ENCODE assay signal across 19 cellular contexts in genomic region chr15:87631093-87631492, GRCh38.
A peak's percentile ranks its signal among the peaks of the same experiment; 100 is the strongest.
DNase-seq lines count a peak whose midpoint lies in the region; ATAC-seq, FAIRE-seq and TF ChIP-seq lines count a peak whose summit lies in the region.
"Had no signal": no experiment of that assay in that cellular context is flagged by ENCODE, and none has a peak within 500 bp of the region (broad histone marks: within the 10 kb centered on the region; RNA-seq: fewer than 3 reads in every experiment).

No MANE protein-coding gene starts in this region.

- WGBS in A549 (ENCODE audit: missing lambda C conversion rate): 12% methylated on average over 1 of the region's 1 CpG

- ATAC-seq in A549 (no peak), PC-3 (no peak), omental fat pad (ENCODE audit: low FRiP score) (no peak), GM19452 (IDR thresholded peaks at IDR 0.05; ENCODE audit: unreplicated experiment) (no peak)
- ATAC-seq in stimulated activated naive B cell treated with anti-CD40 and anti-IgM and Interleukin-4, amounts not matched to agents 10 μg/mL and 1 μg/mL and 100 μg/mL, for 72 hours (replicated peaks): no peak
- ATAC-seq: HCT116 had no signal

- H2AFZ ChIP-seq in PC-3 (ENCODE audit: low read length): no peak overlapping the region

- no peak for FAIRE-seq in A549 (lab: Jason Lieb, UNC)
- FAIRE-seq: D721Med had no signal

- H3K4me1 ChIP-seq in A549 (no peaks in the 10 kb centered on the region), PC-3 (ENCODE audit: insufficient read depth, low read length) (no peaks in the 10 kb centered on the region)

- TF ChIP-seq CTCF in A549 (IDR thresholded peaks at IDR 0.05) (no peak), PC-3 (conservative IDR thresholded peaks at IDR 0.05; ENCODE audit: low read depth, low read length) (no peak), epithelial cell of esophagus (IDR thresholded peaks at IDR 0.05; ENCODE audit: insufficient read depth, low read depth, low read length, missing control alignments) (no peak), omental fat pad (IDR thresholded peaks at IDR 0.05) (no peak)

- TF ChIP-seq POLR2A in A549 (IDR thresholded peaks at IDR 0.05; ENCODE audit: low read length): no peak

- H4K20me1 ChIP-seq in PC-3 (ENCODE audit: low read length): no peaks in the 10 kb centered on the region

- no peak overlapping the region for H3K9ac ChIP-seq in PC-3 (ENCODE audit: low read length)

- H3K27me3 ChIP-seq in PC-3 (ENCODE audit: low read length): no peaks in the 10 kb centered on the region

- H3K9me3 ChIP-seq in A549: no peaks in the 10 kb centered on the region
- H3K9me3 ChIP-seq in PC-3 (ENCODE audit: low read length): no peaks in the 10 kb centered on the region
- H3K9me3 ChIP-seq: Caco-2 had no signal

- H3K4me1 Mint-ChIP-seq in stimulated activated naive B cell treated with anti-CD40 and anti-IgM and Interleukin-4, amounts not matched to agents 10 μg/mL and 1 μg/mL and 100 μg/mL, for 72 hours: no peaks in the 10 kb centered on the region
- H3K4me1 Mint-ChIP-seq: B cell had no signal

- H3K36me3 ChIP-seq in PC-3 (ENCODE audit: low read depth, low read length): no peaks in the 10 kb centered on the region

- H3K9me3 Mint-ChIP-seq in stimulated activated naive B cell treated with anti-CD40 and anti-IgM and Interleukin-4, amounts not matched to agents 10 μg/mL and 1 μg/mL and 100 μg/mL, for 72 hours: peaks cover 0 to 5% of the 10 kb centered on the region in 2 donors
- H3K9me3 Mint-ChIP-seq: CD4-positive, alpha-beta T cell; HFFc6 had no signal

- no peak for TF ChIP-seq EP300 in A549 (IDR thresholded peaks at IDR 0.05)

- no peaks in the 10 kb centered on the region for H3K9me2 ChIP-seq in PC-3 (replicated peaks; ENCODE audit: low read length)

- H3K4me3 ChIP-seq in A549 (no peak overlapping the region), PC-3 (ENCODE audit: low read length) (no peak overlapping the region), epithelial cell of esophagus (ENCODE audit: low read length) (no peak overlapping the region)

- peak overlapping the region; percentile 11 for H3K27ac Mint-ChIP-seq in stimulated activated naive B cell treated with anti-CD40 and anti-IgM and Interleukin-4, amounts not matched to agents 10 μg/mL and 1 μg/mL and 100 μg/mL, for 72 hours
- H3K27ac Mint-ChIP-seq: B cell; CD4-positive, alpha-beta T cell; HFFc6 had no signal

- DNase-seq in A549 (ENCODE audit: low read depth in 1 of 2, low spot score in 1 of 2): no peak
- peak; percentile 5 for DNase-seq in PC-3
- DNase-seq in epithelial cell of esophagus (ENCODE audit: low read depth): peak; percentile 17
- DNase-seq in stimulated activated naive B cell treated with anti-CD40 and anti-IgM and Interleukin-4, amounts not matched to agents 10 μg/mL and 1 μg/mL and 100 μg/mL, for 72 hours: no peak
- DNase-seq in stimulated activated CD4-positive, alpha-beta T cell treated with anti-CD3 and anti-CD28 coated beads, Interleukin-4, amount 100 ng/mL, for 1 hour: no peak
- no peak for DNase-seq in omental fat pad (ENCODE audit: low spot score)
- DNase-seq: 8988T; C1 segment of cervical spinal cord; Caco-2; CD4-positive, alpha-beta T cell; GF-D8; GOT3; H7; HFFc6 had no signal

- no peaks in the 10 kb centered on the region for H3K27me3 Mint-ChIP-seq in stimulated activated naive B cell treated with anti-CD40 and anti-IgM and Interleukin-4, amounts not matched to agents 10 μg/mL and 1 μg/mL and 100 μg/mL, for 72 hours
- H3K27me3 Mint-ChIP-seq: B cell; CD4-positive, alpha-beta T cell had no signal

- intact Hi-C loops in PC-3 (cut with micrococcal nuclease): no loop called here

- H3K4me3 Mint-ChIP-seq in stimulated activated naive B cell treated with anti-CD40 and anti-IgM and Interleukin-4, amounts not matched to agents 10 μg/mL and 1 μg/mL and 100 μg/mL, for 72 hours: no peak overlapping the region
- H3K4me3 Mint-ChIP-seq: B cell; CD4-positive, alpha-beta T cell; HFFc6 had no signal

- no peaks in the 10 kb centered on the region for H3K36me3 Mint-ChIP-seq in stimulated activated naive B cell treated with anti-CD40 and anti-IgM and Interleukin-4, amounts not matched to agents 10 μg/mL and 1 μg/mL and 100 μg/mL, for 72 hours

- H3K4me2 ChIP-seq in A549 (no peak overlapping the region), PC-3 (ENCODE audit: low read length) (no peak overlapping the region)

- TF ChIP-seq RAD21 in A549 (conservative IDR thresholded peaks at IDR 0.05 in 1 of 2, IDR thresholded peaks at IDR 0.05 in 1 of 2): no peak

- H3K79me2 ChIP-seq in PC-3 (ENCODE audit: low read length): no peaks in the 10 kb centered on the region

- no peaks in the 10 kb centered on the region for H3F3A ChIP-seq in PC-3 (ENCODE audit: low read length, unreplicated experiment)

- no TSS peak for BruUV-seq in PC-3 (replicated peaks; lab: Mats Ljungman, UMichigan)

- POLR2A ChIA-PET in A549 (lab: Yijun Ruan, JAX): no interaction called here
- POLR2A ChIA-PET in PC-3 (lab: Charles Lee; ENCODE audit: unreplicated experiment): no interaction called here

- H3K27ac ChIP-seq in A549 (no peak overlapping the region), PC-3 (ENCODE audit: low read length) (no peak overlapping the region)
- H3K27ac ChIP-seq: HL-60 had no signal

- CTCF ChIA-PET in A549 (lab: Yijun Ruan, JAX) (interaction anchor here (0.6 to 1.5 kb wide), 2 partner anchors 8 to 35 kb away, joined by 3 to 4 read pairs; no protein-coding TSS in a partner anchor), PC-3 (lab: Charles Lee) (no interaction called here)

TF ChIP-seq in A549, 52 proteins besides CTCF, POLR2A, EP300 and RAD21:
- no peak for TF ChIP-seq KDM5A (IDR thresholded peaks at IDR 0.05)
- TF ChIP-seq MAFK (IDR thresholded peaks at IDR 0.05; ENCODE audit: partially characterized antibody): peak; percentile 41
- no peak for TF ChIP-seq FOSL2 (IDR thresholded peaks at IDR 0.05)
- TF ChIP-seq FOSL2 (CRISPR knock-in tag; IDR thresholded peaks at IDR 0.05): no peak

Comparison
In these comparisons a context has a peak if more than half of its experiments do, and no peak if none do; other contexts are left out.
1. DNase-seq: peak in PC-3 (single experiment) and epithelial cell of esophagus (single experiment); none in A549 (0 of 2), stimulated activated naive B cell treated with anti-CD40 and anti-IgM and Interleukin-4, amounts not matched to agents 10 μg/mL and 1 μg/mL and 100 μg/mL, for 72 hours (single experiment), stimulated activated CD4-positive, alpha-beta T cell treated with anti-CD3 and anti-CD28 coated beads, Interleukin-4, amount 100 ng/mL, for 1 hour (single experiment) and omental fat pad (single experiment).